In the genomic region with DNA sequence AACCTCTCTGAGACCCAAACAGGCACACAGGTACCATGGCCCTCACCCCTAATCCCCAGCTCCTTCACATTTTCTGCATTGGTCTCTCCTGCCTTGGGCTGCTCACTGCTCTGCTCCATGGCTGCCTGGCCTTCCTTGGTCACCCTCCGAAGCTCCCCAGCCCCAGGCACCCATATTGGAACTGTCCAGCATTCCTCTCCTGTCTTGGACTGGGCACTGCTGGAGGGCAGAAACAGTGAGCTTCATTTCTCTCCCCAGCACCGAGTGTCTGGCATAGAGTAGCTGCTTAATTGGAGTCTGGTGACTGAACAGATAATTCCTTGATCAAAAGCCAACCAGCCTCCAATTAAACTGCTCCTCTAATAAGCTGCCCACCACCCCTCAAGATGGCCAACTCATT, we compare ENCODE assay signal across 19 cellular contexts.
"Had no signal": no experiment of that assay in that cellular context is flagged by ENCODE, and none has a peak within 500 bp of the region (broad histone marks: within the 10 kb centered on the region; RNA-seq: fewer than 3 reads in every experiment).

No MANE protein-coding gene starts in this region.

- H3K9me3 Mint-ChIP-seq: activated B cell treated with CpG ODN at 0.5 μM for 24 hours; activated naive CD8-positive, alpha-beta T cell treated with anti-CD3 and anti-CD28 coated beads for 36 hours; activated T-cell treated with anti-CD3 and anti-CD28 coated beads, Interleukin-2, amount 50 U/mL, for 24 hours; activated T-helper 17 cell treated with anti-CD3 and anti-CD28 coated beads, Interleukin-2, amount 50 U/mL, for 72 hours; natural killer cell; T-helper 1 cell treated with Interleukin-12 subunit alpha and Interleukin-12 subunit beta and Interleukin-4 antibody, amounts not matched to agents 30 μg/mL and 1 μg/mL, for 36 hours had no signal

- ATAC-seq: activated CD4-positive, alpha-beta T cell treated with anti-CD3 and anti-CD28 coated beads for 36 hours; activated T-helper 17 cell treated with anti-CD3 and anti-CD28 coated beads, Interleukin-2, amount 50 U/mL, for 72 hours; left lung had no signal

- H3K4me1 ChIP-seq: colonic mucosa, left lung, spleen had no signal

- H3K4me1 Mint-ChIP-seq: activated B cell treated with CpG ODN at 0.5 μM for 24 hours; activated CD4-positive, alpha-beta T cell treated with anti-CD3 and anti-CD28 coated beads for 36 hours; activated naive CD8-positive, alpha-beta T cell treated with anti-CD3 and anti-CD28 coated beads for 36 hours; activated T-helper 17 cell treated with anti-CD3 and anti-CD28 coated beads, Interleukin-2, amount 50 U/mL, for 72 hours; natural killer cell had no signal

- H3K4me3 ChIP-seq: colonic mucosa, left lung, spleen had no signal

- H3K9me3 ChIP-seq: colonic mucosa, left lung, spleen had no signal

- H3K27me3 ChIP-seq: colonic mucosa, left lung, spleen had no signal

- DNase-seq: activated B cell treated with CpG ODN at 0.5 μM for 24 hours; activated CD4-positive, alpha-beta T cell treated with anti-CD3 and anti-CD28 coated beads for 36 hours; activated CD4-positive, alpha-beta T cell treated with anti-CD3 and anti-CD28 coated beads, Interleukin-2, amount 50 U/mL, for 4 hours; activated CD8-positive, alpha-beta memory T cell treated with anti-CD3 and anti-CD28 coated beads for 24 hours; activated CD8-positive, alpha-beta memory T cell treated with anti-CD3 and anti-CD28 coated beads, Interleukin-2, amount 50 U/mL, for 4 hours; activated naive CD8-positive, alpha-beta T cell treated with anti-CD3 and anti-CD28 coated beads for 36 hours; activated T-cell treated with anti-CD3 and anti-CD28 coated beads, Interleukin-2, amount 50 U/mL, for 24 hours; colonic mucosa; foreskin fibroblast; left lung; midbrain; natural killer cell; spleen; stimulated activated CD4-positive, alpha-beta T cell treated with anti-CD3 and anti-CD28 coated beads, Interleukin-4, amount 100 ng/mL, for 1 hour; stimulated activated naive CD4-positive, alpha-beta T cell treated with Interleukin-2 at 50 U/mL for 16 hours; T1000 had no signal

- H3K27me3 Mint-ChIP-seq: activated B cell treated with CpG ODN at 0.5 μM for 24 hours; activated CD4-positive, alpha-beta T cell treated with anti-CD3 and anti-CD28 coated beads for 36 hours; activated T-cell treated with anti-CD3 and anti-CD28 coated beads, Interleukin-2, amount 50 U/mL, for 24 hours; activated T-helper 17 cell treated with anti-CD3 and anti-CD28 coated beads, Interleukin-2, amount 50 U/mL, for 72 hours; progenitor cell of endocrine pancreas had no signal

- H3K36me3 Mint-ChIP-seq: activated naive CD8-positive, alpha-beta T cell treated with anti-CD3 and anti-CD28 coated beads for 36 hours; natural killer cell had no signal

- H3K27ac Mint-ChIP-seq: activated B cell treated with CpG ODN at 0.5 μM for 24 hours; activated CD4-positive, alpha-beta T cell treated with anti-CD3 and anti-CD28 coated beads for 36 hours; activated naive CD8-positive, alpha-beta T cell treated with anti-CD3 and anti-CD28 coated beads for 36 hours; activated T-cell treated with anti-CD3 and anti-CD28 coated beads, Interleukin-2, amount 50 U/mL, for 24 hours; activated T-helper 17 cell treated with anti-CD3 and anti-CD28 coated beads, Interleukin-2, amount 50 U/mL, for 72 hours; natural killer cell; progenitor cell of endocrine pancreas; T-helper 1 cell treated with Interleukin-12 subunit alpha and Interleukin-12 subunit beta and Interleukin-4 antibody, amounts not matched to agents 30 μg/mL and 1 μg/mL, for 36 hours had no signal

- H3K27ac ChIP-seq: colonic mucosa, left lung, spleen had no signal

- H3K4me3 Mint-ChIP-seq: activated B cell treated with CpG ODN at 0.5 μM for 24 hours; activated CD4-positive, alpha-beta T cell treated with anti-CD3 and anti-CD28 coated beads for 36 hours; activated naive CD8-positive, alpha-beta T cell treated with anti-CD3 and anti-CD28 coated beads for 36 hours; activated T-cell treated with anti-CD3 and anti-CD28 coated beads, Interleukin-2, amount 50 U/mL, for 24 hours; activated T-helper 17 cell treated with anti-CD3 and anti-CD28 coated beads, Interleukin-2, amount 50 U/mL, for 72 hours; natural killer cell; T-helper 1 cell treated with Interleukin-12 subunit alpha and Interleukin-12 subunit beta and Interleukin-4 antibody, amounts not matched to agents 30 μg/mL and 1 μg/mL, for 36 hours had no signal

- H3K36me3 ChIP-seq: colonic mucosa, left lung, spleen had no signal
